Comparison of ENCODE assay signal across 13 cellular contexts in the genomic region with DNA sequence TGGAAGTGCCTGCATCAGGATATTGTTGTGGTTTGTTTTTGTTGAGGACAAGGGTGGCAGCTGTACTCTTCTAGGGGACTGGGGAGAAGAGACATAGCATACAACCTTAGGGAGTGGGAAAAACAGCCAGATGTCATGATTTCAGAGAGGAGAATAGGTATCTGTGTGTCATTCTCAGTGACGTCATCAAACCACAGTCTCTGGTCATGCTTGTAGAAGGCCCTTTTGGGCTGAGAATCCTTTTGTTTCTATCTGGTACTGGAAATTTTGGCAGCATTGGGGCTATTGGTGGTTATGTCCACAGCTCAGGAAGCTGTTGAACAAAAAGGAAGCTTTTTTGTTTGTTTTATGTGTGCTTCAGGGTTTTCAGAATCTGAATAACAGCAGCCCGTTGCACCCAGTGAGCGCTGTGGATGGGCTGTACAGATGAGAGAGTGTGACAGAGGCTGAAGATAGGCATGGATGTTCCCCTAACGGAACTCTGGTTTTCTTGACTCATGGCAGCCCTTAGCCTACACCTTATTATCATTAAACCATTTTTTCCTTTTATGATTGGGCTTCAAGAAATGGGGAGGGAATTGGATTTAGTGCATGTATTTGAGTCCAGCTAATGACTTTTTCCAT.
A peak's percentile ranks its signal among the peaks of the same experiment; 100 is the strongest.
DNase-seq lines count a peak whose midpoint lies in the region; ATAC-seq and TF ChIP-seq lines count a peak whose summit lies in the region.
"Had no signal": no experiment of that assay in that cellular context is flagged by ENCODE, and none has a peak within 500 bp of the region (broad histone marks: within the 10 kb centered on the region; RNA-seq: fewer than 3 reads in every experiment).

No MANE protein-coding gene starts in this region.

- intact Hi-C loops in adrenal gland (cut with DNase I) = loop anchor here in 1 of 2 donors (10.0 kb wide), 1 partner anchor 317 kb away; a partner anchor contains a TSS

- TF ChIP-seq CTCF in VCaP (conservative IDR thresholded peaks at IDR 0.05) (no peak), adrenal gland (IDR thresholded peaks at IDR 0.05) (no peak)

- H3K9me3 ChIP-seq in adrenal gland (replicated peaks in 1 of 3) = no peaks in the 10 kb centered on the region
- H3K9me3 ChIP-seq: thoracic aorta had no signal

- no peak for TF ChIP-seq POLR2A in erythroblast (IDR thresholded peaks at IDR 0.05; ENCODE audit: low read length)
- no peak for TF ChIP-seq POLR2A in adrenal gland (IDR thresholded peaks at IDR 0.05)

- H3K27ac ChIP-seq in VCaP (peak overlapping the region; percentile 76), adrenal gland (no peak overlapping the region)
- H3K27ac ChIP-seq: SK-N-MC, thoracic aorta, WERI-Rb-1 had no signal

- DNase-seq in EL = peak; percentile 45
- peak; percentile 42 to 45 for DNase-seq in erythroblast (lab: John Stamatoyannopoulos, UW)
- DNase-seq in adrenal gland = no peak
- DNase-seq in midbrain (lab: John Stamatoyannopoulos, UW) = no peak
- DNase-seq: H7, WERI-Rb-1 had no signal

- ATAC-seq in GM18907 (IDR thresholded peaks at IDR 0.05; ENCODE audit: unreplicated experiment) = peak; percentile 44
- ATAC-seq in HG03159 (IDR thresholded peaks at IDR 0.05; ENCODE audit: unreplicated experiment) = no peak
- ATAC-seq in HG03460 (IDR thresholded peaks at IDR 0.05; ENCODE audit: unreplicated experiment) = no peak

- WGBS in adrenal gland, 4 donors = 95 to 97% (median 96%) methylated on average over 4 of the region's 4 CpGs

- H3K27me3 ChIP-seq in adrenal gland = no peaks in the 10 kb centered on the region

- H3K4me3 ChIP-seq in adrenal gland = no peak overlapping the region
- H3K4me3 ChIP-seq: SK-N-MC, smooth muscle cell, thoracic aorta had no signal

- no peaks in the 10 kb centered on the region for H3K4me1 ChIP-seq in adrenal gland (replicated peaks in 1 of 2)

- H3K36me3 ChIP-seq in adrenal gland (replicated peaks in 1 of 2) = peaks cover 0 to 14% of the 10 kb centered on the region in 2 donors

Comparison
In these comparisons a context has a peak if more than half of its experiments do, and no peak if none do; other contexts are left out.
1. DNase-seq: peak in EL (single experiment) and erythroblast (2 of 2); none in adrenal gland (0 of 7) and midbrain (single experiment).